10 cellular contexts compared by ENCODE assay signal in the genomic region with DNA sequence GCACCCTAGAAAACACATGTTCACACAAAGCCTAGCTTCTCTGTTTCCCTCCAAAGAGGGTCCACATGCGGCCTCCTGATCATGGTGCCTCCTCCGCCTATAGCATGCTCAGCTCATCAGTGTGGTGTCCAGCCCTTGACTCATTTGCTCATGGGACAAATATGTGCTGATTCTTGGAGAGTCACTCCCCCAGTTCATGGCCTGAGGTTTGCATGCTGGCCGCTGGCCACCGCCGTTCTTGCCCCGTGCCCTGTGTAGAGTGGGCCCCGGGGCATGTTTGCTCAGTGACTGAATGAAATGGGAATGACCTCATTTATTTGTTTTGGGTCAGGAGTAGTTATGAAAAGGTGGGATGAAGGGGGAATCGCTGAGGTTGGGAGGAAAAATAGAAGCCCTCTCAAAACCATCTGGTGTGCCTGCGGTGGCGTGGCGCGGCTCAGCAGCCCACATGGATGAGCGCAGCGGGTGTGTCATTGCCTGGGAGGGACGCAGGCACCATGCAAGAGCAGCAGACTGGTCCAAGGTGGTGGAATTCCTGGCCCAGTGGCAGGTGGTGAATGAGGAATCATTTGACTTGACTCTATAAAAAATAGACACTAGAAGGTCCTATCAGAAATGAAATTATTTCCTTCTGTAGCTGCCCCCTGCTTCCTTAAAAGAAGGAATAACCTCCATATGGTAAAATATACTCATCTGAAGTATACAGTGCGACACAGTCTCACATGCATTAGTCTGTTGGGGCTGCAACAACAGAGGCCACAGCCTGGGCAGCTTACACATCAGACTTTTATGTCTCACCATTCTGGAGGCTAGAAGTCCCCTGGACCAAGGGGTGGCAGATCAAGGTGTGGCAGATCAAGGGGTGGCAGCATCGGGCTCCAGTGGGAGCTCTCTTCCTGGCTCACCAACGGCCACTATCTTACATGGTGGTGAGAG. TPM values are rescaled to one million over a fixed set of nuclear protein-coding genes. Genes with fewer than 3 reads are reported as not detected.
DNase-seq lines count a peak whose midpoint lies in the region; ATAC-seq, FAIRE-seq and TF ChIP-seq lines count a peak whose summit lies in the region.
"Had no signal": no experiment of that assay in that cellular context is flagged by ENCODE, and none has a peak within 500 bp of the region (broad histone marks: within the 10 kb centered on the region; RNA-seq: fewer than 3 reads in every experiment).

No MANE protein-coding gene starts in this region.

- no peaks in the 10 kb centered on the region; the same call in 1 of the 2 replicates for H4K20me1 ChIP-seq in HepG2 (ENCODE audit: insufficient read depth, low read length)

- no peaks in the 10 kb centered on the region for H3K79me2 ChIP-seq in HepG2 (ENCODE audit: insufficient read depth, low read length)

- ATAC-seq in HepG2 (peak; percentile 92), GM19452 (IDR thresholded peaks at IDR 0.05; ENCODE audit: unreplicated experiment) (no peak)

- no peak overlapping the region for H3K4me3 ChIP-seq in HepG2 (replicated peaks in 1 of 3; ENCODE audit: insufficient read depth in 1 of 3, low read depth in 2 of 3, low read length in 3 of 3)
- H3K4me3 ChIP-seq: tibial nerve had no signal

- no peak for TF ChIP-seq POLR2A in HepG2 (IDR thresholded peaks at IDR 0.05; ENCODE audit: insufficient read depth in 1 of 2, low read depth in 2 of 2, low read length in 2 of 2)

- intact Hi-C loops in HepG2 (cut with micrococcal nuclease; ENCODE audit: unreplicated experiment) = no loop called here

- H3K9me3 ChIP-seq in HepG2 (ENCODE audit: low read length) = no peaks in the 10 kb centered on the region
- H3K9me3 ChIP-seq: tibial nerve had no signal

- peaks cover 24% of the 10 kb centered on the region for H3K4me1 ChIP-seq in HepG2 (ENCODE audit: insufficient read depth, low read length)

- DNase-seq in AG20443 (ENCODE audit: low spot score) (peak; percentile 62), LHCN-M2 (ENCODE audit: low read depth) (peak; percentile 93), amniotic stem cell (lab: John Stamatoyannopoulos, UW) (peak; percentile 88), HepG2 (ENCODE audit: low spot score) (peak; percentile 94), ecto neural progenitor cell (ENCODE audit: low spot score) (no peak), OCI-M1 (lab: John Stamatoyannopoulos, UW) (no peak)
- DNase-seq in activated naive CD4-positive, alpha-beta T cell (lab: John Stamatoyannopoulos, UW) = no peak
- DNase-seq: DND-41 had no signal

- no peak for TF ChIP-seq CTCF in HepG2 (CRISPR knock-in tag; IDR thresholded peaks at IDR 0.05)

- in situ Hi-C loops in HepG2 (cut with HindIII; ENCODE audit: extremely low pct_ligation_motif_present, low pct_unique_long_range_greater_than_20kb) = no loop called here

- H2AFZ ChIP-seq in HepG2 (ENCODE audit: low read length) = no peak overlapping the region

- BruUV-seq in HepG2 (replicated peaks; lab: Mats Ljungman, UMichigan) = TSS peak; percentile 88

- H3K4me2 ChIP-seq in HepG2 (ENCODE audit: low read depth, low read length) = peak overlapping the region; percentile 7; the same call in 1 of the 2 replicates

- CTCF ChIA-PET in HepG2 (lab: Yijun Ruan, JAX; ENCODE audit: low intra/inter-chr PET ratio, low total read pairs) = no interaction called here

- no peak for TF ChIP-seq RAD21 in HepG2 (CRISPR knock-in tag; IDR thresholded peaks at IDR 0.05)

- no peaks in the 10 kb centered on the region for H3K36me3 ChIP-seq in HepG2 (replicated peaks in 1 of 2; ENCODE audit: control insufficient read depth in 1 of 2, insufficient read depth in 2 of 2, low read length in 2 of 2)

- no peak overlapping the region; the same call in 1 of the 2 replicates for H3K9ac ChIP-seq in HepG2 (ENCODE audit: insufficient read depth, low read depth, low read length)

- 13% methylated on average over 18 of the region's 18 CpGs for WGBS in HepG2 (ENCODE audit: low lambda C conversion rate)

- TF ChIP-seq EP300 in HepG2 (IDR thresholded peaks at IDR 0.05; ENCODE audit: low read depth in 2 of 2, low read length in 2 of 2) = peak in 1 of 2 experiments; percentile 84; a peak in 2 of 4 replicates
- peak; percentile 75 for TF ChIP-seq EP300 in HepG2 (CRISPR knock-in tag; IDR thresholded peaks at IDR 0.05; ENCODE audit: borderline replicate concordance)

- POLR2A ChIA-PET in HepG2 (lab: Yijun Ruan, JAX) = no interaction called here

- peaks cover 0 to 67% of the 10 kb centered on the region in 2 experiments; a peak in 4 of 5 replicates for H3K27me3 ChIP-seq in HepG2 (ENCODE audit: control insufficient read depth in 1 of 2, insufficient read depth in 2 of 2, low read length in 2 of 2)
- H3K27me3 ChIP-seq: tibial nerve had no signal

- FAIRE-seq in HepG2 (lab: Jason Lieb, UNC) = peak; percentile 74

- H3K27ac ChIP-seq in HepG2 (ENCODE audit: extremely low read length, insufficient read depth, low read length) = no peak overlapping the region

TF ChIP-seq in HepG2, 621 proteins besides CTCF, POLR2A, EP300 and RAD21 (continues in another document):
- TF ChIP-seq HIVEP1 (CRISPR knock-in tag; IDR thresholded peaks at IDR 0.05) (peak; percentile 83), ZNF589 (CRISPR knock-in tag; conservative IDR thresholded peaks at IDR 0.05) (peak; percentile 72; the same call in 1 of the 2 replicates), BHLHE40 (IDR thresholded peaks at IDR 0.05; ENCODE audit: low read length) (peak; percentile 81), ZNF781 (CRISPR knock-in tag; IDR thresholded peaks at IDR 0.05; ENCODE audit: borderline replicate concordance, not compliant biosample characterization) (no peak), WIZ (CRISPR knock-in tag; IDR thresholded peaks at IDR 0.05) (peak; percentile 69; the same call in 1 of the 2 replicates), SOX6 (IDR thresholded peaks at IDR 0.05) (no peak), SOX6 (CRISPR knock-in tag; IDR thresholded peaks at IDR 0.05) (peak; percentile 87)
- TF ChIP-seq, protein P1, sequence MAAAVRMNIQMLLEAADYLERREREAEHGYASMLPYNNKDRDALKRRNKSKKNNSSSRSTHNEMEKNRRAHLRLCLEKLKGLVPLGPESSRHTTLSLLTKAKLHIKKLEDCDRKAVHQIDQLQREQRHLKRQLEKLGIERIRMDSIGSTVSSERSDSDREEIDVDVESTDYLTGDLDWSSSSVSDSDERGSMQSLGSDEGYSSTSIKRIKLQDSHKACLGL (CRISPR knock-in tag; IDR thresholded peaks at IDR 0.05) = 0 out of 2 replicates have a peak, but pooled peaks have one; percentile 30
- TF ChIP-seq, protein P2, sequence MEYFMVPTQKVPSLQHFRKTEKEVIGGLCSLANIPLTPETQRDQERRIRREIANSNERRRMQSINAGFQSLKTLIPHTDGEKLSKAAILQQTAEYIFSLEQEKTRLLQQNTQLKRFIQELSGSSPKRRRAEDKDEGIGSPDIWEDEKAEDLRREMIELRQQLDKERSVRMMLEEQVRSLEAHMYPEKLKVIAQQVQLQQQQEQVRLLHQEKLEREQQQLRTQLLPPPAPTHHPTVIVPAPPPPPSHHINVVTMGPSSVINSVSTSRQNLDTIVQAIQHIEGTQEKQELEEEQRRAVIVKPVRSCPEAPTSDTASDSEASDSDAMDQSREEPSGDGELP (IDR thresholded peaks at IDR 0.05; ENCODE audit: borderline replicate concordance, low read depth) = peak; percentile 62; the same call in 1 of the 2 replicates
- TF ChIP-seq, protein P3, sequence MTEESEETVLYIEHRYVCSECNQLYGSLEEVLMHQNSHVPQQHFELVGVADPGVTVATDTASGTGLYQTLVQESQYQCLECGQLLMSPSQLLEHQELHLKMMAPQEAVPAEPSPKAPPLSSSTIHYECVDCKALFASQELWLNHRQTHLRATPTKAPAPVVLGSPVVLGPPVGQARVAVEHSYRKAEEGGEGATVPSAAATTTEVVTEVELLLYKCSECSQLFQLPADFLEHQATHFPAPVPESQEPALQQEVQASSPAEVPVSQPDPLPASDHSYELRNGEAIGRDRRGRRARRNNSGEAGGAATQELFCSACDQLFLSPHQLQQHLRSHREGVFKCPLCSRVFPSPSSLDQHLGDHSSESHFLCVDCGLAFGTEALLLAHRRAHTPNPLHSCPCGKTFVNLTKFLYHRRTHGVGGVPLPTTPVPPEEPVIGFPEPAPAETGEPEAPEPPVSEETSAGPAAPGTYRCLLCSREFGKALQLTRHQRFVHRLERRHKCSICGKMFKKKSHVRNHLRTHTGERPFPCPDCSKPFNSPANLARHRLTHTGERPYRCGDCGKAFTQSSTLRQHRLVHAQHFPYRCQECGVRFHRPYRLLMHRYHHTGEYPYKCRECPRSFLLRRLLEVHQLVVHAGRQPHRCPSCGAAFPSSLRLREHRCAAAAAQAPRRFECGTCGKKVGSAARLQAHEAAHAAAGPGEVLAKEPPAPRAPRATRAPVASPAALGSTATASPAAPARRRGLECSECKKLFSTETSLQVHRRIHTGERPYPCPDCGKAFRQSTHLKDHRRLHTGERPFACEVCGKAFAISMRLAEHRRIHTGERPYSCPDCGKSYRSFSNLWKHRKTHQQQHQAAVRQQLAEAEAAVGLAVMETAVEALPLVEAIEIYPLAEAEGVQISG (CRISPR knock-in tag; IDR thresholded peaks at IDR 0.05) = peak; percentile 46; the same call in 1 of the 2 replicates

RNA-seq across cellular contexts. Expression of a gene that starts 31.7 kb away (rescaled TPM):
- total RNA-seq in LHCN-M2 (2014; rRNA removed) = 2.6 and 3.0 TPM in 2 replicates
- polyA plus RNA-seq in LHCN-M2 (2012) = 4.6 TPM
- 0.14 and 0.31 TPM in 2 replicates for total RNA-seq in HepG2 (2016; rRNA removed; fragmentation: Illumina TruSeq; extraction: Trizol)
- total RNA-seq in HepG2 (2016; cell fraction: cytosol; rRNA removed; fragmentation: Illumina TruSeq; extraction: Trizol; ENCODE audit: low read depth) = not detected in 2 replicates
- 0.15 TPM in 2 replicates for total RNA-seq in HepG2 (2016; cell fraction: insoluble cytoplasmic fraction; rRNA removed; fragmentation: Illumina TruSeq; extraction: Trizol)
- not detected in 2 replicates for total RNA-seq in HepG2 (2016; cell fraction: membrane; rRNA removed; fragmentation: Illumina TruSeq; extraction: Trizol)
- not detected in 2 replicates for total RNA-seq in HepG2 (2016; cell fraction: nucleus; rRNA removed; fragmentation: Illumina TruSeq; extraction: Trizol)
- 0.04 and 0.25 TPM in 2 replicates for polyA plus RNA-seq in HepG2 (2011; rRNA removed)
- 0.05 and 0.15 TPM in 2 replicates for polyA plus RNA-seq in HepG2 (2011; cell fraction: cytosol; rRNA removed)
- 0.08 and 0.17 TPM in 2 replicates for polyA plus RNA-seq in HepG2 (2011; cell fraction: nucleus; rRNA removed)
- 0.07 and 0.31 TPM in 2 replicates for polyA plus RNA-seq in HepG2 (2012)
- not detected in 2 replicates for polyA plus RNA-seq in HepG2 (2016; cell fraction: cytosol; fragmentation: Illumina TruSeq; extraction: Trizol; ENCODE audit: low read depth)
- polyA plus RNA-seq in HepG2 (2016; cell fraction: insoluble cytoplasmic fraction; fragmentation: Illumina TruSeq; extraction: Trizol; ENCODE audit: low read depth) = not detected in 2 replicates
- not detected in 2 replicates for polyA plus RNA-seq in HepG2 (2016; cell fraction: membrane; fragmentation: Illumina TruSeq; extraction: Trizol; ENCODE audit: low read depth)
- polyA plus RNA-seq in HepG2 (2016; cell fraction: nucleus; fragmentation: Illumina TruSeq; extraction: Trizol; ENCODE audit: insufficient read depth, low read depth) = 0.33 TPM in 1 of 2 replicates, not detected in the other
- polyA minus RNA-seq in HepG2 (2011; rRNA and poly(A)+ RNA removed; ENCODE audit: low replicate concordance) = 0.44 and 0.89 TPM in 2 replicates
- not detected in 2 replicates for polyA minus RNA-seq in HepG2 (2011; cell fraction: cytosol; rRNA and poly(A)+ RNA removed)
- 0.25 and 0.77 TPM in 2 replicates for polyA minus RNA-seq in HepG2 (2011; cell fraction: nucleus; rRNA and poly(A)+ RNA removed)

Comparison
In these comparisons a context has a peak if more than half of its experiments do, and no peak if none do; other contexts are left out.
1. DNase-seq: peak in AG20443 (single experiment), LHCN-M2 (single experiment), amniotic stem cell (single experiment) and HepG2 (single experiment); none in activated naive CD4-positive, alpha-beta T cell (0 of 4), ecto neural progenitor cell (single experiment) and OCI-M1 (single experiment).